Comparison of ENCODE assay signal across 1 cellular context in the genomic region with DNA sequence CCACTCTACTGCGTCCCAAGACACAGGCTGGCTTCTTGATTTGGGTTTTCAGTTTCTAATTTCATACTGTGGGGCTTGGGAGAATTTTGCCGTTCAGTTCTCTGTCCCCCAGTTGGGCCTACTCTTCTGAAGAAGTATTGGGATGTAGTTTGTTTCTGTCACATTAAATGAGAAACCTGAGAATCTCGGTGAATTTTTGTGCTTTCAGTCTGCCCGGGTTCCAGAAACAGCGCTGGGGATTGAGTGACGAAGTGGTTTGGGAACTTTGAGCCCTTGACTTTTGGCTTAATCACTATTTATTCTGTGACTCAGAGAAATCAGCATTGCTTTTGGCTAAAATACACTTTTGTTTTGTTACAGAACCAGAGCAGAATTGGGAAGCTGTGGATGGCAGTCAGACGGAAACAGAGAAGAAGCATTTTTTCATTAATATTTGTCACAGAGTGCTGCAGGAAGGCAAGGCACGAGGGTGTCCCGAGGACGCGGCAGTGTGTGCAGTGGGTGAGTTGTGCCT.
TF ChIP-seq lines count a peak whose summit lies in the region.

No MANE protein-coding gene starts in this region.

TF ChIP-seq in HepG2, 621 proteins besides CTCF, POLR2A, EP300 and RAD21 (continued from another document and continues in another):
- TF ChIP-seq, protein P1, sequence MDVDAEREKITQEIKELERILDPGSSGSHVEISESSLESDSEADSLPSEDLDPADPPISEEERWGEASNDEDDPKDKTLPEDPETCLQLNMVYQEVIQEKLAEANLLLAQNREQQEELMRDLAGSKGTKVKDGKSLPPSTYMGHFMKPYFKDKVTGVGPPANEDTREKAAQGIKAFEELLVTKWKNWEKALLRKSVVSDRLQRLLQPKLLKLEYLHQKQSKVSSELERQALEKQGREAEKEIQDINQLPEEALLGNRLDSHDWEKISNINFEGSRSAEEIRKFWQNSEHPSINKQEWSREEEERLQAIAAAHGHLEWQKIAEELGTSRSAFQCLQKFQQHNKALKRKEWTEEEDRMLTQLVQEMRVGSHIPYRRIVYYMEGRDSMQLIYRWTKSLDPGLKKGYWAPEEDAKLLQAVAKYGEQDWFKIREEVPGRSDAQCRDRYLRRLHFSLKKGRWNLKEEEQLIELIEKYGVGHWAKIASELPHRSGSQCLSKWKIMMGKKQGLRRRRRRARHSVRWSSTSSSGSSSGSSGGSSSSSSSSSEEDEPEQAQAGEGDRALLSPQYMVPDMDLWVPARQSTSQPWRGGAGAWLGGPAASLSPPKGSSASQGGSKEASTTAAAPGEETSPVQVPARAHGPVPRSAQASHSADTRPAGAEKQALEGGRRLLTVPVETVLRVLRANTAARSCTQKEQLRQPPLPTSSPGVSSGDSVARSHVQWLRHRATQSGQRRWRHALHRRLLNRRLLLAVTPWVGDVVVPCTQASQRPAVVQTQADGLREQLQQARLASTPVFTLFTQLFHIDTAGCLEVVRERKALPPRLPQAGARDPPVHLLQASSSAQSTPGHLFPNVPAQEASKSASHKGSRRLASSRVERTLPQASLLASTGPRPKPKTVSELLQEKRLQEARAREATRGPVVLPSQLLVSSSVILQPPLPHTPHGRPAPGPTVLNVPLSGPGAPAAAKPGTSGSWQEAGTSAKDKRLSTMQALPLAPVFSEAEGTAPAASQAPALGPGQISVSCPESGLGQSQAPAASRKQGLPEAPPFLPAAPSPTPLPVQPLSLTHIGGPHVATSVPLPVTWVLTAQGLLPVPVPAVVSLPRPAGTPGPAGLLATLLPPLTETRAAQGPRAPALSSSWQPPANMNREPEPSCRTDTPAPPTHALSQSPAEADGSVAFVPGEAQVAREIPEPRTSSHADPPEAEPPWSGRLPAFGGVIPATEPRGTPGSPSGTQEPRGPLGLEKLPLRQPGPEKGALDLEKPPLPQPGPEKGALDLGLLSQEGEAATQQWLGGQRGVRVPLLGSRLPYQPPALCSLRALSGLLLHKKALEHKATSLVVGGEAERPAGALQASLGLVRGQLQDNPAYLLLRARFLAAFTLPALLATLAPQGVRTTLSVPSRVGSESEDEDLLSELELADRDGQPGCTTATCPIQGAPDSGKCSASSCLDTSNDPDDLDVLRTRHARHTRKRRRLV (CRISPR knock-in tag; IDR thresholded peaks at IDR 0.05): peak; percentile 58; the same call in 1 of the 2 replicates
- TF ChIP-seq MXI1 (IDR thresholded peaks at IDR 0.05; ENCODE audit: borderline replicate concordance, low read depth, low read length): peak; percentile 68; the same call in 1 of the 3 replicates
- TF ChIP-seq, protein P2, sequence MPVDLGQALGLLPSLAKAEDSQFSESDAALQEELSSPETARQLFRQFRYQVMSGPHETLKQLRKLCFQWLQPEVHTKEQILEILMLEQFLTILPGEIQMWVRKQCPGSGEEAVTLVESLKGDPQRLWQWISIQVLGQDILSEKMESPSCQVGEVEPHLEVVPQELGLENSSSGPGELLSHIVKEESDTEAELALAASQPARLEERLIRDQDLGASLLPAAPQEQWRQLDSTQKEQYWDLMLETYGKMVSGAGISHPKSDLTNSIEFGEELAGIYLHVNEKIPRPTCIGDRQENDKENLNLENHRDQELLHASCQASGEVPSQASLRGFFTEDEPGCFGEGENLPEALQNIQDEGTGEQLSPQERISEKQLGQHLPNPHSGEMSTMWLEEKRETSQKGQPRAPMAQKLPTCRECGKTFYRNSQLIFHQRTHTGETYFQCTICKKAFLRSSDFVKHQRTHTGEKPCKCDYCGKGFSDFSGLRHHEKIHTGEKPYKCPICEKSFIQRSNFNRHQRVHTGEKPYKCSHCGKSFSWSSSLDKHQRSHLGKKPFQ (CRISPR knock-in tag; IDR thresholded peaks at IDR 0.05; ENCODE audit: insufficient replicate concordance): peak; percentile 34
- TF ChIP-seq, protein P3, sequence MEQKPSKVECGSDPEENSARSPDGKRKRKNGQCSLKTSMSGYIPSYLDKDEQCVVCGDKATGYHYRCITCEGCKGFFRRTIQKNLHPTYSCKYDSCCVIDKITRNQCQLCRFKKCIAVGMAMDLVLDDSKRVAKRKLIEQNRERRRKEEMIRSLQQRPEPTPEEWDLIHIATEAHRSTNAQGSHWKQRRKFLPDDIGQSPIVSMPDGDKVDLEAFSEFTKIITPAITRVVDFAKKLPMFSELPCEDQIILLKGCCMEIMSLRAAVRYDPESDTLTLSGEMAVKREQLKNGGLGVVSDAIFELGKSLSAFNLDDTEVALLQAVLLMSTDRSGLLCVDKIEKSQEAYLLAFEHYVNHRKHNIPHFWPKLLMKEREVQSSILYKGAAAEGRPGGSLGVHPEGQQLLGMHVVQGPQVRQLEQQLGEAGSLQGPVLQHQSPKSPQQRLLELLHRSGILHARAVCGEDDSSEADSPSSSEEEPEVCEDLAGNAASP (CRISPR knock-in tag; IDR thresholded peaks at IDR 0.05; ENCODE audit: borderline replicate concordance): peak; percentile 47; the same call in 1 of the 2 replicates
- TF ChIP-seq PPARG (CRISPR knock-in tag; conservative IDR thresholded peaks at IDR 0.05): peak; percentile 97
- TF ChIP-seq, protein P4, sequence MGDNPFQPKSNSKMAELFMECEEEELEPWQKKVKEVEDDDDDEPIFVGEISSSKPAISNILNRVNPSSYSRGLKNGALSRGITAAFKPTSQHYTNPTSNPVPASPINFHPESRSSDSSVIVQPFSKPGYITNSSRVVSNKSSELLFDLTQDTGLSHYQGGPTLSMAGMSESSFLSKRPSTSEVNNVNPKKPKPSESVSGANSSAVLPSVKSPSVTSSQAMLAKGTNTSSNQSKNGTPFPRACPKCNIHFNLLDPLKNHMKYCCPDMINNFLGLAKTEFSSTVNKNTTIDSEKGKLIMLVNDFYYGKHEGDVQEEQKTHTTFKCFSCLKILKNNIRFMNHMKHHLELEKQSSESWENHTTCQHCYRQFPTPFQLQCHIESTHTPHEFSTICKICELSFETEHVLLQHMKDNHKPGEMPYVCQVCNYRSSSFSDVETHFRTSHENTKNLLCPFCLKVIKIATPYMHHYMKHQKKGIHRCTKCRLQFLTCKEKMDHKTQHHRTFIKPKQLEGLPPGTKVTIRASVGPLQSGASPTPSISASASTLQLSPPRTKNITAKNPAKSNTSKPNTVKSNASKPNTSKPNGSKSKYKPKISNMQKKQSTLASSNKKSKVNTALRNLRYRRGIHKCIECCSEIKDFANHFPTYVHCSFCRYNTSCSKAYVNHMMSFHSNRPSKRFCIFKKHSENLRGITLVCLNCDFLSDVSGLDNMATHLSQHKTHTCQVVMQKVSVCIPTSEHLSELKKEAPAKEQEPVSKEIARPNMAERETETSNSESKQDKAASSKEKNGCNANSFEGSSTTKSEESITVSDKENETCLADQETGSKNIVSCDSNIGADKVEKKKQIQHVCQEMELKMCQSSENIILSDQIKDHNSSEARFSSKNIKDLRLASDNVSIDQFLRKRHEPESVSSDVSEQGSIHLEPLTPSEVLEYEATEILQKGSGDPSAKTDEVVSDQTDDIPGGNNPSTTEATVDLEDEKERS (CRISPR knock-in tag; IDR thresholded peaks at IDR 0.05): no peak
- TF ChIP-seq HOXD1 (CRISPR knock-in tag; IDR thresholded peaks at IDR 0.05): peak; percentile 36; the same call in 1 of the 2 replicates
- TF ChIP-seq ZNF367 (CRISPR knock-in tag; IDR thresholded peaks at IDR 0.05; ENCODE audit: borderline replicate concordance): no peak
- TF ChIP-seq MYC (CRISPR knock-in tag; IDR thresholded peaks at IDR 0.05; ENCODE audit: borderline replicate concordance): peak; percentile 16; the same call in 1 of the 2 replicates
- TF ChIP-seq ZNF737 (CRISPR knock-in tag; IDR thresholded peaks at IDR 0.05; ENCODE audit: borderline replicate concordance): no peak
- TF ChIP-seq SMARCC2 (IDR thresholded peaks at IDR 0.05): peak; percentile 67; the same call in 1 of the 2 replicates
- TF ChIP-seq GATA4 (IDR thresholded peaks at IDR 0.05; ENCODE audit: borderline replicate concordance, low read depth): peak; percentile 27; the same call in 1 of the 2 replicates
- TF ChIP-seq ZEB1 (IDR thresholded peaks at IDR 0.05; ENCODE audit: insufficient replicate concordance, low read depth): no peak
- peak; percentile 32; the same call in 1 of the 2 replicates for TF ChIP-seq HDAC1 (CRISPR knock-in tag; IDR thresholded peaks at IDR 0.05)
- TF ChIP-seq, protein P5, sequence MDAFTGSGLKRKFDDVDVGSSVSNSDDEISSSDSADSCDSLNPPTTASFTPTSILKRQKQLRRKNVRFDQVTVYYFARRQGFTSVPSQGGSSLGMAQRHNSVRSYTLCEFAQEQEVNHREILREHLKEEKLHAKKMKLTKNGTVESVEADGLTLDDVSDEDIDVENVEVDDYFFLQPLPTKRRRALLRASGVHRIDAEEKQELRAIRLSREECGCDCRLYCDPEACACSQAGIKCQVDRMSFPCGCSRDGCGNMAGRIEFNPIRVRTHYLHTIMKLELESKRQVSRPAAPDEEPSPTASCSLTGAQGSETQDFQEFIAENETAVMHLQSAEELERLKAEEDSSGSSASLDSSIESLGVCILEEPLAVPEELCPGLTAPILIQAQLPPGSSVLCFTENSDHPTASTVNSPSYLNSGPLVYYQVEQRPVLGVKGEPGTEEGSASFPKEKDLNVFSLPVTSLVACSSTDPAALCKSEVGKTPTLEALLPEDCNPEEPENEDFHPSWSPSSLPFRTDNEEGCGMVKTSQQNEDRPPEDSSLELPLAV (CRISPR knock-in tag; conservative IDR thresholded peaks at IDR 0.05; ENCODE audit: low read depth): no peak
- TF ChIP-seq FOXO1 (CRISPR knock-in tag; IDR thresholded peaks at IDR 0.05): peak; percentile 48; the same call in 1 of the 2 replicates
- TF ChIP-seq SNRNP70 (IDR thresholded peaks at IDR 0.05; ENCODE audit: low read depth, low read length): no peak
- TF ChIP-seq, protein P6, sequence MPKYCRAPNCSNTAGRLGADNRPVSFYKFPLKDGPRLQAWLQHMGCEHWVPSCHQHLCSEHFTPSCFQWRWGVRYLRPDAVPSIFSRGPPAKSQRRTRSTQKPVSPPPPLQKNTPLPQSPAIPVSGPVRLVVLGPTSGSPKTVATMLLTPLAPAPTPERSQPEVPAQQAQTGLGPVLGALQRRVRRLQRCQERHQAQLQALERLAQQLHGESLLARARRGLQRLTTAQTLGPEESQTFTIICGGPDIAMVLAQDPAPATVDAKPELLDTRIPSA (CRISPR knock-in tag; IDR thresholded peaks at IDR 0.05; ENCODE audit: borderline replicate concordance): no peak
- TF ChIP-seq SOX6 (IDR thresholded peaks at IDR 0.05): no peak
- TF ChIP-seq SOX6 (CRISPR knock-in tag; IDR thresholded peaks at IDR 0.05): peak; percentile 85
- TF ChIP-seq ZNF333 (CRISPR knock-in tag; IDR thresholded peaks at IDR 0.05; ENCODE audit: borderline replicate concordance): peak; percentile 58; the same call in 1 of the 2 replicates
- TF ChIP-seq ZNF644 (CRISPR knock-in tag; IDR thresholded peaks at IDR 0.05; ENCODE audit: low read depth): peak; percentile 52; the same call in 1 of the 2 replicates
- peak; percentile 27; the same call in 1 of the 2 replicates for TF ChIP-seq BCL6 (CRISPR knock-in tag; IDR thresholded peaks at IDR 0.05)
- TF ChIP-seq ZNF670 (CRISPR knock-in tag; IDR thresholded peaks at IDR 0.05; ENCODE audit: borderline replicate concordance): peak; percentile 33; the same call in 1 of the 2 replicates
- TF ChIP-seq, protein P7, sequence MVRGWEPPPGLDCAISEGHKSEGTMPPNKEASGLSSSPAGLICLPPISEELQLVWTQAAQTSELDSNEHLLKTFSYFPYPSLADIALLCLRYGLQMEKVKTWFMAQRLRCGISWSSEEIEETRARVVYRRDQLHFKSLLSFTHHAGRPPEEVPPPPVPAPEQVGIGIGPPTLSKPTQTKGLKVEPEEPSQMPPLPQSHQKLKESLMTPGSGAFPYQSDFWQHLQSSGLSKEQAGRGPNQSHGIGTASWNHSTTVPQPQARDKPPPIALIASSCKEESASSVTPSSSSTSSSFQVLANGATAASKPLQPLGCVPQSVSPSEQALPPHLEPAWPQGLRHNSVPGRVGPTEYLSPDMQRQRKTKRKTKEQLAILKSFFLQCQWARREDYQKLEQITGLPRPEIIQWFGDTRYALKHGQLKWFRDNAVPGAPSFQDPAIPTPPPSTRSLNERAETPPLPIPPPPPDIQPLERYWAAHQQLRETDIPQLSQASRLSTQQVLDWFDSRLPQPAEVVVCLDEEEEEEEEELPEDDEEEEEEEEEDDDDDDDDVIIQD (CRISPR knock-in tag; IDR thresholded peaks at IDR 0.05; ENCODE audit: low read depth): peak; percentile 70; the same call in 1 of the 2 replicates
- TF ChIP-seq ZSCAN29 (CRISPR knock-in tag; conservative IDR thresholded peaks at IDR 0.05): 0 out of 2 replicates have a peak, but pooled peaks have one; percentile 27
- TF ChIP-seq ZNF556 (CRISPR knock-in tag; IDR thresholded peaks at IDR 0.05; ENCODE audit: borderline replicate concordance): no peak
- TF ChIP-seq PITX1 (CRISPR knock-in tag; IDR thresholded peaks at IDR 0.05): peak; percentile 58; the same call in 1 of the 2 replicates
- no peak for TF ChIP-seq DMAP1 (CRISPR knock-in tag; IDR thresholded peaks at IDR 0.05)
- TF ChIP-seq JUN (CRISPR knock-in tag; IDR thresholded peaks at IDR 0.05): peak; percentile 81
- TF ChIP-seq TBX2 (CRISPR knock-in tag; IDR thresholded peaks at IDR 0.05; ENCODE audit: borderline replicate concordance): peak; percentile 58; the same call in 1 of the 2 replicates
- TF ChIP-seq, protein P8, sequence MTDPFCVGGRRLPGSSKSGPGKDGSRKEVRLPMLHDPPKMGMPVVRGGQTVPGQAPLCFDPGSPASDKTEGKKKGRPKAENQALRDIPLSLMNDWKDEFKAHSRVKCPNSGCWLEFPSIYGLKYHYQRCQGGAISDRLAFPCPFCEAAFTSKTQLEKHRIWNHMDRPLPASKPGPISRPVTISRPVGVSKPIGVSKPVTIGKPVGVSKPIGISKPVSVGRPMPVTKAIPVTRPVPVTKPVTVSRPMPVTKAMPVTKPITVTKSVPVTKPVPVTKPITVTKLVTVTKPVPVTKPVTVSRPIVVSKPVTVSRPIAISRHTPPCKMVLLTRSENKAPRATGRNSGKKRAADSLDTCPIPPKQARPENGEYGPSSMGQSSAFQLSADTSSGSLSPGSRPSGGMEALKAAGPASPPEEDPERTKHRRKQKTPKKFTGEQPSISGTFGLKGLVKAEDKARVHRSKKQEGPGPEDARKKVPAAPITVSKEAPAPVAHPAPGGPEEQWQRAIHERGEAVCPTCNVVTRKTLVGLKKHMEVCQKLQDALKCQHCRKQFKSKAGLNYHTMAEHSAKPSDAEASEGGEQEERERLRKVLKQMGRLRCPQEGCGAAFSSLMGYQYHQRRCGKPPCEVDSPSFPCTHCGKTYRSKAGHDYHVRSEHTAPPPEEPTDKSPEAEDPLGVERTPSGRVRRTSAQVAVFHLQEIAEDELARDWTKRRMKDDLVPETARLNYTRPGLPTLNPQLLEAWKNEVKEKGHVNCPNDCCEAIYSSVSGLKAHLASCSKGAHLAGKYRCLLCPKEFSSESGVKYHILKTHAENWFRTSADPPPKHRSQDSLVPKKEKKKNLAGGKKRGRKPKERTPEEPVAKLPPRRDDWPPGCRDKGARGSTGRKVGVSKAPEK (CRISPR knock-in tag; IDR thresholded peaks at IDR 0.05; ENCODE audit: borderline replicate concordance): no peak
- no peak for TF ChIP-seq MAZ (IDR thresholded peaks at IDR 0.05; ENCODE audit: borderline replicate concordance, low read depth, low read length)
- no peak for TF ChIP-seq MAZ (CRISPR knock-in tag; IDR thresholded peaks at IDR 0.05; ENCODE audit: low read depth)
- TF ChIP-seq CCAR2 (optimal IDR thresholded peaks at IDR 0.05; ENCODE audit: low read depth, low read length): no peak
- no peak; the same call in 1 of the 2 replicates for TF ChIP-seq ZNF205 (CRISPR knock-in tag; IDR thresholded peaks at IDR 0.05)
- TF ChIP-seq RCOR2 (CRISPR knock-in tag; IDR thresholded peaks at IDR 0.05): peak; percentile 65; the same call in 1 of the 2 replicates
- peak; percentile 66; the same call in 1 of the 2 replicates for TF ChIP-seq ELF3 (CRISPR knock-in tag; IDR thresholded peaks at IDR 0.05)
- TF ChIP-seq ZNF7 (CRISPR knock-in tag; IDR thresholded peaks at IDR 0.05): no peak
- TF ChIP-seq DPF2 (CRISPR knock-in tag; IDR thresholded peaks at IDR 0.05; ENCODE audit: borderline replicate concordance, low read depth): 0 out of 2 replicates have a peak, but pooled peaks have one; percentile 60
